In genomic region chr20:44460795-44461141, GRCh38 we compare ENCODE assay signal across 8 cellular contexts. TPM values are rescaled to one million over a fixed set of nuclear protein-coding genes. Genes with fewer than 3 reads are reported as not detected.
DNase-seq lines count a peak whose midpoint lies in the region; ATAC-seq and TF ChIP-seq lines count a peak whose summit lies in the region.

No MANE protein-coding gene starts in this region.

- DNase-seq in activated CD8-positive, alpha-beta T cell treated with anti-CD3 and anti-CD28 coated beads for 36 hours = no peak
- DNase-seq in activated CD8-positive, alpha-beta T cell treated with anti-CD3 and anti-CD28 coated beads, Interleukin-2, amount 10 ng/mL, durations not matched to agents 7 days and 5 days = no peak
- DNase-seq in NCI-H2227 (lab: John Stamatoyannopoulos, UW; ENCODE audit: unreplicated experiment) (peak; percentile 54), neural progenitor cell (ENCODE audit: low spot score) (peak; percentile 46), spleen (no peak), activated gamma-delta T cell treated with Interleukin-2 at 50 U/mL for 16 hours (no peak)
- DNase-seq in central memory CD4-positive, alpha-beta T cell = peak; percentile 5

- H3K4me3 ChIP-seq in neural progenitor cell (no peak overlapping the region), spleen (no peak overlapping the region)

- H3K27me3 ChIP-seq in neural progenitor cell (no peaks in the 10 kb centered on the region), spleen (replicated peaks in 1 of 7) (no peaks in the 10 kb centered on the region)

- TF ChIP-seq CTCF in activated CD8-positive, alpha-beta T cell treated with anti-CD3 and anti-CD28 coated beads for 36 hours (IDR thresholded peaks at IDR 0.05) = peak; percentile 47
- TF ChIP-seq CTCF in neural progenitor cell (IDR thresholded peaks at IDR 0.05) (peak; percentile 55), spleen (IDR thresholded peaks at IDR 0.05 in 8 of 11, conservative IDR thresholded peaks at IDR 0.05 in 3 of 11) (peak in 2 of 11 experiments; percentile 7 to 16)

- H3K9me3 Mint-ChIP-seq in activated CD8-positive, alpha-beta T cell treated with anti-CD3 and anti-CD28 coated beads for 36 hours = no peaks in the 10 kb centered on the region
- H3K9me3 Mint-ChIP-seq in activated CD8-positive, alpha-beta T cell treated with anti-CD3 and anti-CD28 coated beads, Interleukin-2, amount 10 ng/mL, durations not matched to agents 7 days and 5 days (ENCODE audit: insufficient read depth) = no peaks in the 10 kb centered on the region
- no peaks in the 10 kb centered on the region for H3K9me3 Mint-ChIP-seq in neural progenitor cell

- no peaks in the 10 kb centered on the region for H3F3A ChIP-seq in neural progenitor cell (ENCODE audit: low read depth)

- no peak for ATAC-seq in activated CD8-positive, alpha-beta T cell treated with anti-CD3 and anti-CD28 coated beads for 36 hours
- no peak for ATAC-seq in activated CD8-positive, alpha-beta T cell treated with anti-CD3 and anti-CD28 coated beads, Interleukin-2, amount 10 ng/mL, durations not matched to agents 7 days and 5 days
- ATAC-seq in GM18502 (IDR thresholded peaks at IDR 0.05; ENCODE audit: poor library complexity, unreplicated experiment) = no peak

- H3K4me2 ChIP-seq in neural progenitor cell = no peak overlapping the region

- H3K4me1 ChIP-seq in neural progenitor cell (no peaks in the 10 kb centered on the region), spleen (peaks cover 0 to under 1% (median 0%) of the 10 kb centered on the region in 6 donors)

- H4K20me1 ChIP-seq in neural progenitor cell (ENCODE audit: low read depth) = no peaks in the 10 kb centered on the region

- POLR2A ChIA-PET in activated CD8-positive, alpha-beta T cell treated with anti-CD3 and anti-CD28 coated beads for 36 hours (lab: Charles Lee) = no interaction called here
- POLR2A ChIA-PET in activated CD8-positive, alpha-beta T cell treated with anti-CD3 and anti-CD28 coated beads, Interleukin-2, amount 10 ng/mL, durations not matched to agents 7 days and 5 days (lab: Charles Lee) = interaction anchor here (0.6 to 1.2 kb wide), 2 partner anchors 15 to 152 kb away, joined by 3 read pairs; no protein-coding TSS in a partner anchor

- H3K4me3 Mint-ChIP-seq in activated CD8-positive, alpha-beta T cell treated with anti-CD3 and anti-CD28 coated beads for 36 hours = no peak overlapping the region
- no peak overlapping the region for H3K4me3 Mint-ChIP-seq in activated CD8-positive, alpha-beta T cell treated with anti-CD3 and anti-CD28 coated beads, Interleukin-2, amount 10 ng/mL, durations not matched to agents 7 days and 5 days
- H3K4me3 Mint-ChIP-seq in neural progenitor cell = no peak overlapping the region

- no peak overlapping the region for H3K27ac ChIP-seq in neural progenitor cell
- no peak overlapping the region for H3K27ac ChIP-seq in spleen

- no peaks in the 10 kb centered on the region for H3K27me3 Mint-ChIP-seq in activated CD8-positive, alpha-beta T cell treated with anti-CD3 and anti-CD28 coated beads for 36 hours
- no peaks in the 10 kb centered on the region for H3K27me3 Mint-ChIP-seq in activated CD8-positive, alpha-beta T cell treated with anti-CD3 and anti-CD28 coated beads, Interleukin-2, amount 10 ng/mL, durations not matched to agents 7 days and 5 days (ENCODE audit: low read depth)
- H3K27me3 Mint-ChIP-seq in neural progenitor cell (ENCODE audit: insufficient read depth, low read depth) = peaks cover 7% of the 10 kb centered on the region

- CTCF ChIA-PET in activated CD8-positive, alpha-beta T cell treated with anti-CD3 and anti-CD28 coated beads for 36 hours (lab: Charles Lee) = interaction anchor here (0.8 to 2.1 kb wide), 6 partner anchors 11 to 244 kb away, joined by 4 to 8 read pairs (median 4); no protein-coding TSS in a partner anchor
- CTCF ChIA-PET in activated CD8-positive, alpha-beta T cell treated with anti-CD3 and anti-CD28 coated beads, Interleukin-2, amount 10 ng/mL, durations not matched to agents 7 days and 5 days (lab: Charles Lee) = interaction anchor here (1.0 to 2.3 kb wide), 5 partner anchors 75 to 246 kb away, joined by 4 to 15 read pairs (median 4); no protein-coding TSS in a partner anchor

- H3K27ac Mint-ChIP-seq in activated CD8-positive, alpha-beta T cell treated with anti-CD3 and anti-CD28 coated beads for 36 hours = no peak overlapping the region
- H3K27ac Mint-ChIP-seq in activated CD8-positive, alpha-beta T cell treated with anti-CD3 and anti-CD28 coated beads, Interleukin-2, amount 10 ng/mL, durations not matched to agents 7 days and 5 days = no peak overlapping the region
- H3K27ac Mint-ChIP-seq in neural progenitor cell = peak overlapping the region; percentile 48

- no peaks in the 10 kb centered on the region for H3K9me3 ChIP-seq in neural progenitor cell (ENCODE audit: low read depth)
- H3K9me3 ChIP-seq in spleen = no peaks in the 10 kb centered on the region

- H3K36me3 ChIP-seq in neural progenitor cell (no peaks in the 10 kb centered on the region), spleen (no peaks in the 10 kb centered on the region)

- 10 to 19% (median 14%) methylated on average over 3 of the region's 3 CpGs for WGBS in spleen, 5 donors

- no peak overlapping the region for H3K9ac ChIP-seq in neural progenitor cell

- no peak for TF ChIP-seq POLR2A in spleen (IDR thresholded peaks at IDR 0.05)

- no peaks in the 10 kb centered on the region for H3K4me1 Mint-ChIP-seq in activated CD8-positive, alpha-beta T cell treated with anti-CD3 and anti-CD28 coated beads for 36 hours (ENCODE audit: low read depth)
- H3K4me1 Mint-ChIP-seq in activated CD8-positive, alpha-beta T cell treated with anti-CD3 and anti-CD28 coated beads, Interleukin-2, amount 10 ng/mL, durations not matched to agents 7 days and 5 days (ENCODE audit: low read depth) = no peaks in the 10 kb centered on the region
- H3K4me1 Mint-ChIP-seq in neural progenitor cell = peaks cover 4% of the 10 kb centered on the region

- intact Hi-C loops in activated CD8-positive, alpha-beta T cell treated with anti-CD3 and anti-CD28 coated beads for 36 hours (cut with micrococcal nuclease) = loop anchor here (10.0 kb wide), 1 partner anchor 246 kb away; the partner anchor contains the start of gene OSER1
- intact Hi-C loops in spleen (cut with DNase I; ENCODE audit: low total_unique reads) = no loop called here

- no peaks in the 10 kb centered on the region for H3K79me2 ChIP-seq in neural progenitor cell (ENCODE audit: low read depth)

- H3K36me3 Mint-ChIP-seq in activated CD8-positive, alpha-beta T cell treated with anti-CD3 and anti-CD28 coated beads for 36 hours (ENCODE audit: low read depth) = no peaks in the 10 kb centered on the region
- no peaks in the 10 kb centered on the region for H3K36me3 Mint-ChIP-seq in activated CD8-positive, alpha-beta T cell treated with anti-CD3 and anti-CD28 coated beads, Interleukin-2, amount 10 ng/mL, durations not matched to agents 7 days and 5 days (ENCODE audit: low read depth)
- H3K36me3 Mint-ChIP-seq in neural progenitor cell = no peaks in the 10 kb centered on the region

- peak overlapping the region; percentile 92 for H2AFZ ChIP-seq in neural progenitor cell (replicated peaks)

RNA-seq across cellular contexts. Expression of gene TTPAL, which starts 14.9 kb away (rescaled TPM):
- total RNA-seq in activated CD8-positive, alpha-beta T cell treated with anti-CD3 and anti-CD28 coated beads for 36 hours = 10 to 100 TPM; 15.2 to 19.5 TPM
- 10 to 100 TPM; 18.0 to 18.4 TPM for total RNA-seq in activated CD8-positive, alpha-beta T cell treated with anti-CD3 and anti-CD28 coated beads, Interleukin-2, amount 10 ng/mL, durations not matched to agents 7 days and 5 days
- total RNA-seq in neural progenitor cell (ENCODE audit: low replicate concordance) = 7.8 and 9.8 TPM in 2 replicates
- total RNA-seq in spleen = 10 to 100 TPM; 11.1 to 16.3 (median 12.3) TPM
- polyA plus RNA-seq in spleen = 1 to 10 TPM; 3.5 to 5.9 (median 3.7) TPM

Comparison
In these comparisons a context has a peak if more than half of its experiments do, and no peak if none do; other contexts are left out.
1. DNase-seq: peak in NCI-H2227 (single experiment), central memory CD4-positive, alpha-beta T cell (single experiment) and neural progenitor cell (single experiment); none in activated CD8-positive, alpha-beta T cell treated with anti-CD3 and anti-CD28 coated beads for 36 hours (single experiment), activated CD8-positive, alpha-beta T cell treated with anti-CD3 and anti-CD28 coated beads, Interleukin-2, amount 10 ng/mL, durations not matched to agents 7 days and 5 days (single experiment), spleen (single experiment) and activated gamma-delta T cell treated with Interleukin-2 at 50 U/mL for 16 hours (single experiment).